ENCODE assay signal across 23 cellular contexts in genomic region chr11:58688779-58689503, GRCh38. TPM values are rescaled to one million over a fixed set of nuclear protein-coding genes. Genes with fewer than 3 reads are reported as not detected.
A peak's percentile ranks its signal among the peaks of the same experiment; 100 is the strongest.
DNase-seq lines count a peak whose midpoint lies in the region; ATAC-seq, FAIRE-seq and TF ChIP-seq lines count a peak whose summit lies in the region.
"Had no signal": no experiment of that assay in that cellular context is flagged by ENCODE, and none has a peak within 500 bp of the region (broad histone marks: within the 10 kb centered on the region; RNA-seq: fewer than 3 reads in every experiment).

No MANE protein-coding gene starts in this region.

- H3K36me3 ChIP-seq in bronchial epithelial cell (ENCODE audit: control insufficient read depth, insufficient read depth, low read length): no peaks in the 10 kb centered on the region
- H3K36me3 ChIP-seq in Karpas-422 (ENCODE audit: insufficient read depth, low read length): no peaks in the 10 kb centered on the region
- H3K36me3 ChIP-seq: gastrocnemius medialis, left ventricle myocardium inferior, neutrophil, SJSA1, thoracic aorta had no signal

- H3K9me3 ChIP-seq in Karpas-422 (ENCODE audit: low read length): no peaks in the 10 kb centered on the region
- H3K9me3 ChIP-seq: gastrocnemius medialis, mucosa of descending colon, neutrophil, SJSA1, thoracic aorta had no signal

- FAIRE-seq in bronchial epithelial cell (lab: Jason Lieb, UNC): no peak

- H3K4me1 ChIP-seq in Karpas-422 (ENCODE audit: low read length): no peaks in the 10 kb centered on the region
- H3K4me1 ChIP-seq: gastrocnemius medialis, left ventricle myocardium inferior, SJSA1 had no signal

- no peak for TF ChIP-seq CTCF in bronchial epithelial cell (IDR thresholded peaks at IDR 0.05; ENCODE audit: insufficient read depth, low read length, severe bottlenecking)

- no peak for ATAC-seq in HG03108 (IDR thresholded peaks at IDR 0.05; ENCODE audit: unreplicated experiment)
- ATAC-seq: gastrocnemius medialis; HCT116; mucosa of descending colon; stimulated activated effector memory CD8-positive, alpha-beta T cell treated with anti-CD3 and anti-CD28 coated beads, Interleukin-12 subunit alpha, Interleukin-12 subunit beta, amount 100 ng/mL, for 72 hours had no signal

- H3K4me2 ChIP-seq in Karpas-422 (ENCODE audit: low read depth, low read length, poor library complexity, severe bottlenecking): no peak overlapping the region

- no peaks in the 10 kb centered on the region for H3K79me2 ChIP-seq in Karpas-422 (ENCODE audit: low read length)

- H3K4me3 ChIP-seq in bronchial epithelial cell (ENCODE audit: low read depth, low read length) (no peak overlapping the region), Karpas-422 (ENCODE audit: low read length) (no peak overlapping the region)
- H3K4me3 ChIP-seq: gastrocnemius medialis, left ventricle myocardium inferior, mucosa of descending colon, SJSA1, thoracic aorta had no signal

- H3K27ac ChIP-seq in Karpas-422 (ENCODE audit: low read length): no peak overlapping the region
- H3K27ac ChIP-seq: gastrocnemius medialis, left ventricle myocardium inferior, neutrophil, SJSA1, thoracic aorta had no signal

- no peaks in the 10 kb centered on the region for H4K20me1 ChIP-seq in Karpas-422 (ENCODE audit: insufficient read depth, low read depth, low read length)

- H3K9ac ChIP-seq in Karpas-422 (ENCODE audit: low read length): no peak overlapping the region

- H2AFZ ChIP-seq in Karpas-422 (ENCODE audit: low read length): no peak overlapping the region

- DNase-seq in ELR (ENCODE audit: low read depth) (peak; percentile 40), M059J (ENCODE audit: low read depth) (peak; percentile 20), bronchial epithelial cell (ENCODE audit: low read depth) (peak; percentile 94), kidney tubule cell (ENCODE audit: low spot score) (peak; percentile 92), Kasumi-1 (lab: John Stamatoyannopoulos, UW) (no peak), Karpas-422 (no peak)
- DNase-seq: activated B cell treated with CpG ODN at 0.5 μM for 24 hours; CD8-positive, alpha-beta memory T cell; DMS79; endodermal cell; gastrocnemius medialis; left ventricle myocardium inferior; mucosa of descending colon; NCI-H1092; NCI-H524; retina had no signal

- no peaks in the 10 kb centered on the region for H3K9me2 ChIP-seq in Karpas-422 (replicated peaks; ENCODE audit: insufficient read depth, low read length)

- H3K27me3 ChIP-seq in bronchial epithelial cell (ENCODE audit: control insufficient read depth, insufficient read depth, low read length) (no peaks in the 10 kb centered on the region), Karpas-422 (ENCODE audit: low read length) (no peaks in the 10 kb centered on the region)
- H3K27me3 ChIP-seq: gastrocnemius medialis, neutrophil, SJSA1 had no signal

RNA-seq across cellular contexts. Expression of gene GLYAT, which starts 42.8 kb away (rescaled TPM):
- not detected in 2 replicates for total RNA-seq in M059J (2014; rRNA removed; shearing (Covaris generic))
- not detected in 2 replicates for total RNA-seq in bronchial epithelial cell
- not detected in 2 replicates for total RNA-seq in Karpas-422 (2014; rRNA removed; shearing (Covaris generic); ENCODE audit: low replicate concordance)
- total RNA-seq: activated B cell treated with CpG ODN at 0.5 μM for 24 hours; activated CD8-positive, alpha-beta memory T cell treated with anti-CD3 and anti-CD28 coated beads for 36 hours; CD8-positive, alpha-beta memory T cell; endodermal cell; left ventricle myocardium inferior; mucosa of descending colon; SJSA1; thoracic aorta had no signal

Comparison
In these comparisons a context has a peak if more than half of its experiments do, and no peak if none do; other contexts are left out.
1. DNase-seq: peak in ELR (single experiment), M059J (single experiment), bronchial epithelial cell (single experiment) and kidney tubule cell (single experiment); none in Kasumi-1 (0 of 2) and Karpas-422 (single experiment).